11 cellular contexts compared by ENCODE assay signal in genomic region chr2:38653380-38653714, GRCh38. TPM values are rescaled to one million over a fixed set of nuclear protein-coding genes. Genes with fewer than 3 reads are reported as not detected.
DNase-seq lines count a peak whose midpoint lies in the region; ATAC-seq and TF ChIP-seq lines count a peak whose summit lies in the region.
"Had no signal": no experiment of that assay in that cellular context is flagged by ENCODE, and none has a peak within 500 bp of the region (broad histone marks: within the 10 kb centered on the region; RNA-seq: fewer than 3 reads in every experiment).

No MANE protein-coding gene starts in this region.

- H3K4me3 Mint-ChIP-seq in activated T-cell treated with anti-CD3 and anti-CD28 coated beads, Interleukin-2, amount 50 U/mL, for 24 hours: peak overlapping the region; percentile 57
- peak overlapping the region; percentile 64 for H3K4me3 Mint-ChIP-seq in activated CD4-positive, alpha-beta memory T cell treated with anti-CD3 and anti-CD28 coated beads, Interleukin-2, amount 10 ng/mL, durations not matched to agents 7 days and 5 days
- H3K4me3 Mint-ChIP-seq in type B pancreatic cell: no peak overlapping the region

- H3K4me3 ChIP-seq in spleen (no peak overlapping the region), MM.1S (ENCODE audit: low read length) (no peak overlapping the region)

- WGBS in spleen, 5 donors: 72 to 80% (median 75%) methylated on average over 2 of the region's 2 CpGs

- peak; percentile 31 for ATAC-seq in HG02610 (IDR thresholded peaks at IDR 0.05; ENCODE audit: unreplicated experiment)

- H3K27ac Mint-ChIP-seq in activated T-cell treated with anti-CD3 and anti-CD28 coated beads, Interleukin-2, amount 50 U/mL, for 24 hours: peak overlapping the region; percentile 92
- peak overlapping the region; percentile 95 for H3K27ac Mint-ChIP-seq in activated CD4-positive, alpha-beta memory T cell treated with anti-CD3 and anti-CD28 coated beads, Interleukin-2, amount 10 ng/mL, durations not matched to agents 7 days and 5 days
- H3K27ac Mint-ChIP-seq in type B pancreatic cell: no peak overlapping the region

- TF ChIP-seq POLR2A in spleen (IDR thresholded peaks at IDR 0.05): no peak

- no peak overlapping the region for H3K4me2 ChIP-seq in MM.1S (ENCODE audit: low read depth, low read length)

- no peaks in the 10 kb centered on the region for H3K9me3 ChIP-seq in spleen
- H3K9me3 ChIP-seq in MM.1S (replicated peaks; ENCODE audit: insufficient read depth, low read length): no peaks in the 10 kb centered on the region

- intact Hi-C loops in spleen (cut with DNase I; ENCODE audit: low total_unique reads): no loop called here

- no peaks in the 10 kb centered on the region for H3K36me3 Mint-ChIP-seq in activated T-cell treated with anti-CD3 and anti-CD28 coated beads, Interleukin-2, amount 50 U/mL, for 24 hours (ENCODE audit: low read depth)
- H3K36me3 Mint-ChIP-seq in activated CD4-positive, alpha-beta memory T cell treated with anti-CD3 and anti-CD28 coated beads, Interleukin-2, amount 10 ng/mL, durations not matched to agents 7 days and 5 days (ENCODE audit: low read depth): peaks cover 19% of the 10 kb centered on the region
- no peaks in the 10 kb centered on the region for H3K36me3 Mint-ChIP-seq in type B pancreatic cell

- CTCF ChIA-PET in activated CD4-positive, alpha-beta memory T cell treated with anti-CD3 and anti-CD28 coated beads, Interleukin-2, amount 10 ng/mL, durations not matched to agents 7 days and 5 days (lab: Charles Lee): interaction anchor here (0.9 to 4.3 kb wide), 16 partner anchors 10 to 72 kb away, joined by 3 to 46 read pairs (median 4); partner anchors contain the start of genes GALM and HNRNPLL

- no peaks in the 10 kb centered on the region for H3K27me3 Mint-ChIP-seq in activated T-cell treated with anti-CD3 and anti-CD28 coated beads, Interleukin-2, amount 50 U/mL, for 24 hours
- no peaks in the 10 kb centered on the region for H3K27me3 Mint-ChIP-seq in activated CD4-positive, alpha-beta memory T cell treated with anti-CD3 and anti-CD28 coated beads, Interleukin-2, amount 10 ng/mL, durations not matched to agents 7 days and 5 days
- no peaks in the 10 kb centered on the region for H3K27me3 Mint-ChIP-seq in type B pancreatic cell

- POLR2A ChIA-PET in activated CD4-positive, alpha-beta memory T cell treated with anti-CD3 and anti-CD28 coated beads, Interleukin-2, amount 10 ng/mL, durations not matched to agents 7 days and 5 days (lab: Charles Lee): interaction anchor here (0.7 to 6.6 kb wide), 20 partner anchors 9 to 98 kb away, joined by 3 to 268 read pairs (median 9); partner anchors contain the start of genes GALM, HNRNPLL and SRSF7

- peaks cover 0 to 38% (median 15%) of the 10 kb centered on the region in 6 donors for H3K4me1 ChIP-seq in spleen
- H3K4me1 ChIP-seq in MM.1S (ENCODE audit: low read length): peaks cover 27% of the 10 kb centered on the region

- H3K9me2 ChIP-seq in MM.1S (replicated peaks; ENCODE audit: insufficient read depth, low read length): no peaks in the 10 kb centered on the region

- TF ChIP-seq CTCF in spleen (IDR thresholded peaks at IDR 0.05 in 8 of 11, conservative IDR thresholded peaks at IDR 0.05 in 3 of 11): no peak
- no peak for TF ChIP-seq CTCF in MM.1S (IDR thresholded peaks at IDR 0.05; ENCODE audit: low read length)
- no peak for TF ChIP-seq CTCF in type B pancreatic cell (conservative IDR thresholded peaks at IDR 0.05)

- peaks cover 13% of the 10 kb centered on the region for H3F3A ChIP-seq in MM.1S (ENCODE audit: insufficient read depth, low read length)

- no peak overlapping the region for H3K9ac ChIP-seq in MM.1S (ENCODE audit: low read length)

- no peaks in the 10 kb centered on the region for H3K79me2 ChIP-seq in MM.1S (ENCODE audit: low read length)

- no peaks in the 10 kb centered on the region for H3K27me3 ChIP-seq in spleen (replicated peaks in 1 of 7)
- no peaks in the 10 kb centered on the region for H3K27me3 ChIP-seq in MM.1S (replicated peaks; ENCODE audit: insufficient read depth, low read length)

- H3K4me1 Mint-ChIP-seq in activated T-cell treated with anti-CD3 and anti-CD28 coated beads, Interleukin-2, amount 50 U/mL, for 24 hours (ENCODE audit: low read depth): peaks cover 60% of the 10 kb centered on the region
- H3K4me1 Mint-ChIP-seq in activated CD4-positive, alpha-beta memory T cell treated with anti-CD3 and anti-CD28 coated beads, Interleukin-2, amount 10 ng/mL, durations not matched to agents 7 days and 5 days: peaks cover 83% of the 10 kb centered on the region
- peaks cover 6% of the 10 kb centered on the region for H3K4me1 Mint-ChIP-seq in type B pancreatic cell (ENCODE audit: unreplicated experiment)

- no peak for DNase-seq in activated T-cell treated with anti-CD3 and anti-CD28 coated beads, Interleukin-2, amount 50 U/mL, for 24 hours
- DNase-seq in activated T-cell treated with anti-CD3 and anti-CD28 coated beads, Interleukin-2, amount 50 U/mL, for 48 hours: no peak
- DNase-seq in activated CD4-positive, alpha-beta memory T cell treated with anti-CD3 and anti-CD28 coated beads, Interleukin-2, amount 10 ng/mL, durations not matched to agents 7 days and 5 days: no peak
- DNase-seq in spleen (no peak), MM.1S (no peak), type B pancreatic cell (ENCODE audit: extremely low spot score, unreplicated experiment) (no peak), superior temporal gyrus (ENCODE audit: extremely low spot score) (no peak)
- DNase-seq: mesendoderm, NCI-H345 had no signal

- no peak overlapping the region for H2AFZ ChIP-seq in MM.1S (ENCODE audit: low read length)

- peak overlapping the region in 5 of 8 donors; percentile 2 to 67 (median 55) for H3K27ac ChIP-seq in spleen
- H3K27ac ChIP-seq in MM.1S (ENCODE audit: low read length): no peak overlapping the region
- H3K27ac ChIP-seq: VCaP had no signal

- H3K9me3 Mint-ChIP-seq in activated T-cell treated with anti-CD3 and anti-CD28 coated beads, Interleukin-2, amount 50 U/mL, for 24 hours: no peaks in the 10 kb centered on the region
- H3K9me3 Mint-ChIP-seq in activated CD4-positive, alpha-beta memory T cell treated with anti-CD3 and anti-CD28 coated beads, Interleukin-2, amount 10 ng/mL, durations not matched to agents 7 days and 5 days: peaks cover 12% of the 10 kb centered on the region
- H3K9me3 Mint-ChIP-seq in type B pancreatic cell: no peaks in the 10 kb centered on the region

- H3K36me3 ChIP-seq in spleen (no peaks in the 10 kb centered on the region), MM.1S (replicated peaks; ENCODE audit: insufficient read depth, low read length) (no peaks in the 10 kb centered on the region)

- no peaks in the 10 kb centered on the region for H4K20me1 ChIP-seq in MM.1S (ENCODE audit: insufficient read depth, low read length)

RNA-seq across cellular contexts. Expression of gene GALM, which starts 12.6 kb away (rescaled TPM):
- total RNA-seq in activated CD4-positive, alpha-beta memory T cell treated with anti-CD3 and anti-CD28 coated beads, Interleukin-2, amount 10 ng/mL, durations not matched to agents 7 days and 5 days: 10 to 100 TPM; 94.7 to 97.4 TPM
- total RNA-seq in spleen (10 to 100 TPM in 4 of 7 donors, 1 to 10 TPM in 3; 5.8 to 22.7 (median 10.1) TPM), type B pancreatic cell (ENCODE audit: low replicate concordance) (14.0 and 16.1 TPM in 2 replicates)
- 1 to 10 TPM; 5.2 to 6.6 (median 6.3) TPM for polyA plus RNA-seq in spleen

RNA-seq across cellular contexts. Expression of gene HNRNPLL, which starts 50.6 kb away (rescaled TPM):
- total RNA-seq in activated CD4-positive, alpha-beta memory T cell treated with anti-CD3 and anti-CD28 coated beads, Interleukin-2, amount 10 ng/mL, durations not matched to agents 7 days and 5 days: 100 to 1,000 TPM; 104 to 119 TPM
- total RNA-seq in spleen (10 to 100 TPM; 28.6 to 53.4 (median 38.0) TPM), type B pancreatic cell (ENCODE audit: low replicate concordance) (49.4 and 72.3 TPM in 2 replicates)
- polyA plus RNA-seq in spleen: 1 to 10 TPM; 4.8 to 7.4 (median 5.2) TPM
